1 cellular context compared by ENCODE assay signal in the genomic region with DNA sequence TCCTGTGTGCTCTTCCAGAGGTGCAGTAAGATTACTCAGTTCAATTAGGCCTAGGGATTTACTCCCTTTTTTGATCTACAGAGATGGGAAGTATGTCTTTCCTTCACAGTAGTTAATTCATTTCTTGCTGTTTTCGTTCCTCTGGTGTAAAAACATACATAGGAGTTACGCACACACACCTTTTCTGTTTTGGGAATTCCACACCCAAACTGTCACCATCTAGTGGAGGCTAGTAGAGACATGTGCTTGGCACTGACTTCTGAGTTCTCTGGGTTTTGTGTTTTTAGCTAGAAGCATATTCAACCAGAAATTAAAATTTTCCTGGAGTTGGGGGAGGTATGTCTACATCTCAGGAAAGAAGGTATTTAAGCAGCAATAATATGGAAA.
TF ChIP-seq lines count a peak whose summit lies in the region.

No MANE protein-coding gene starts in this region.

TF ChIP-seq in HepG2, 621 proteins besides CTCF, POLR2A, EP300 and RAD21 (continues in another document):
- TF ChIP-seq PRPF4 (IDR thresholded peaks at IDR 0.05; ENCODE audit: low read depth, low read length, poor library complexity, severe bottlenecking) (no peak), KDM6A (CRISPR knock-in tag; IDR thresholded peaks at IDR 0.05; ENCODE audit: low read depth) (no peak), NFRKB (IDR thresholded peaks at IDR 0.05) (no peak), SAP130 (CRISPR knock-in tag; IDR thresholded peaks at IDR 0.05; ENCODE audit: low read depth) (peak; percentile 38), NR2F2 (IDR thresholded peaks at IDR 0.05; ENCODE audit: borderline replicate concordance, low read depth) (no peak), FIP1L1 (IDR thresholded peaks at IDR 0.05; ENCODE audit: borderline replicate concordance, insufficient read depth, low read depth, low read length) (no peak), ZNF160 (CRISPR knock-in tag; IDR thresholded peaks at IDR 0.05) (no peak), KDM5A (IDR thresholded peaks at IDR 0.05; ENCODE audit: borderline replicate concordance, low read length) (no peak), ZFP36 (IDR thresholded peaks at IDR 0.05; ENCODE audit: borderline replicate concordance, low read depth, low read length, partially characterized antibody) (no peak), ZSCAN30 (CRISPR knock-in tag; IDR thresholded peaks at IDR 0.05) (no peak), ZIK1 (CRISPR knock-in tag; IDR thresholded peaks at IDR 0.05; ENCODE audit: borderline replicate concordance, low read depth) (no peak), PHF21A (CRISPR knock-in tag; IDR thresholded peaks at IDR 0.05) (0 out of 2 replicates have a peak, but pooled peaks have one; percentile 53), ETV5 (CRISPR knock-in tag; IDR thresholded peaks at IDR 0.05; ENCODE audit: borderline replicate concordance) (no peak), ZNF343 (CRISPR knock-in tag; IDR thresholded peaks at IDR 0.05) (no peak), TCF7 (IDR thresholded peaks at IDR 0.05; ENCODE audit: low read depth) (no peak), KMT2B (CRISPR knock-in tag; IDR thresholded peaks at IDR 0.05) (no peak), FOXK1 (CRISPR knock-in tag; IDR thresholded peaks at IDR 0.05; ENCODE audit: borderline replicate concordance, low read depth) (0 out of 2 replicates have a peak, but pooled peaks have one; percentile 14), ZNF33A (CRISPR knock-in tag; IDR thresholded peaks at IDR 0.05; ENCODE audit: borderline replicate concordance) (no peak), NFIB (CRISPR knock-in tag; IDR thresholded peaks at IDR 0.05; ENCODE audit: borderline replicate concordance) (no peak), TGIF2 (CRISPR knock-in tag; IDR thresholded peaks at IDR 0.05) (peak; percentile 44; the same call in 1 of the 2 replicates), SIX1 (CRISPR knock-in tag; IDR thresholded peaks at IDR 0.05; ENCODE audit: borderline replicate concordance) (no peak), ZNF207 (IDR thresholded peaks at IDR 0.05; ENCODE audit: borderline replicate concordance) (no peak), LCORL (IDR thresholded peaks at IDR 0.05) (no peak), LCORL (CRISPR knock-in tag; IDR thresholded peaks at IDR 0.05) (peak; percentile 41; the same call in 1 of the 2 replicates), PPARG (CRISPR knock-in tag; conservative IDR thresholded peaks at IDR 0.05) (no peak), ASH2L (IDR thresholded peaks at IDR 0.05; ENCODE audit: insufficient read length, low read depth, low read length) (peak; percentile 41), KDM4B (CRISPR knock-in tag; IDR thresholded peaks at IDR 0.05) (no peak)
- TF ChIP-seq, protein P1, sequence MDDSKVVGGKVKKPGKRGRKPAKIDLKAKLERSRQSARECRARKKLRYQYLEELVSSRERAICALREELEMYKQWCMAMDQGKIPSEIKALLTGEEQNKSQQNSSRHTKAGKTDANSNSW (CRISPR knock-in tag; IDR thresholded peaks at IDR 0.05; ENCODE audit: borderline replicate concordance), result no peak
- TF ChIP-seq, protein P2, sequence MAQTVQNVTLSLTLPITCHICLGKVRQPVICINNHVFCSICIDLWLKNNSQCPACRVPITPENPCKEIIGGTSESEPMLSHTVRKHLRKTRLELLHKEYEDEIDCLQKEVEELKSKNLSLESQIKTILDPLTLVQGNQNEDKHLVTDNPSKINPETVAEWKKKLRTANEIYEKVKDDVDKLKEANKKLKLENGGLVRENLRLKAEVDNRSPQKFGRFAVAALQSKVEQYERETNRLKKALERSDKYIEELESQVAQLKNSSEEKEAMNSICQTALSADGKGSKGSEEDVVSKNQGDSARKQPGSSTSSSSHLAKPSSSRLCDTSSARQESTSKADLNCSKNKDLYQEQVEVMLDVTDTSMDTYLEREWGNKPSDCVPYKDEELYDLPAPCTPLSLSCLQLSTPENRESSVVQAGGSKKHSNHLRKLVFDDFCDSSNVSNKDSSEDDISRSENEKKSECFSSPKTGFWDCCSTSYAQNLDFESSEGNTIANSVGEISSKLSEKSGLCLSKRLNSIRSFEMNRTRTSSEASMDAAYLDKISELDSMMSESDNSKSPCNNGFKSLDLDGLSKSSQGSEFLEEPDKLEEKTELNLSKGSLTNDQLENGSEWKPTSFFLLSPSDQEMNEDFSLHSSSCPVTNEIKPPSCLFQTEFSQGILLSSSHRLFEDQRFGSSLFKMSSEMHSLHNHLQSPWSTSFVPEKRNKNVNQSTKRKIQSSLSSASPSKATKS (CRISPR knock-in tag; IDR thresholded peaks at IDR 0.05), result no peak
- TF ChIP-seq, protein P3, sequence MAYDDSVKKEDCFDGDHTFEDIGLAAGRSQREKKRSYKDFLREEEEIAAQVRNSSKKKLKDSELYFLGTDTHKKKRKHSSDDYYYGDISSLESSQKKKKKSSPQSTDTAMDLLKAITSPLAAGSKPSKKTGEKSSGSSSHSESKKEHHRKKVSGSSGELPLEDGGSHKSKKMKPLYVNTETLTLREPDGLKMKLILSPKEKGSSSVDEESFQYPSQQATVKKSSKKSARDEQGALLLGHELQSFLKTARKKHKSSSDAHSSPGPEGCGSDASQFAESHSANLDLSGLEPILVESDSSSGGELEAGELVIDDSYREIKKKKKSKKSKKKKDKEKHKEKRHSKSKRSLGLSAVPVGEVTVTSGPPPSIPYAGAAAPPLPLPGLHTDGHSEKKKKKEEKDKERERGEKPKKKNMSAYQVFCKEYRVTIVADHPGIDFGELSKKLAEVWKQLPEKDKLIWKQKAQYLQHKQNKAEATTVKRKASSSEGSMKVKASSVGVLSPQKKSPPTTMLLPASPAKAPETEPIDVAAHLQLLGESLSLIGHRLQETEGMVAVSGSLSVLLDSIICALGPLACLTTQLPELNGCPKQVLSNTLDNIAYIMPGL (CRISPR knock-in tag; IDR thresholded peaks at IDR 0.05; ENCODE audit: borderline replicate concordance in 1 of 2, low read depth in 1 of 2), result peak in 1 of 2 experiments; percentile 5; a peak in 1 of 4 replicates
- TF ChIP-seq, protein P4, sequence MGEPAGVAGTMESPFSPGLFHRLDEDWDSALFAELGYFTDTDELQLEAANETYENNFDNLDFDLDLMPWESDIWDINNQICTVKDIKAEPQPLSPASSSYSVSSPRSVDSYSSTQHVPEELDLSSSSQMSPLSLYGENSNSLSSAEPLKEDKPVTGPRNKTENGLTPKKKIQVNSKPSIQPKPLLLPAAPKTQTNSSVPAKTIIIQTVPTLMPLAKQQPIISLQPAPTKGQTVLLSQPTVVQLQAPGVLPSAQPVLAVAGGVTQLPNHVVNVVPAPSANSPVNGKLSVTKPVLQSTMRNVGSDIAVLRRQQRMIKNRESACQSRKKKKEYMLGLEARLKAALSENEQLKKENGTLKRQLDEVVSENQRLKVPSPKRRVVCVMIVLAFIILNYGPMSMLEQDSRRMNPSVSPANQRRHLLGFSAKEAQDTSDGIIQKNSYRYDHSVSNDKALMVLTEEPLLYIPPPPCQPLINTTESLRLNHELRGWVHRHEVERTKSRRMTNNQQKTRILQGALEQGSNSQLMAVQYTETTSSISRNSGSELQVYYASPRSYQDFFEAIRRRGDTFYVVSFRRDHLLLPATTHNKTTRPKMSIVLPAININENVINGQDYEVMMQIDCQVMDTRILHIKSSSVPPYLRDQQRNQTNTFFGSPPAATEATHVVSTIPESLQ (CRISPR knock-in tag; conservative IDR thresholded peaks at IDR 0.05), result no peak
- TF ChIP-seq, protein P5, sequence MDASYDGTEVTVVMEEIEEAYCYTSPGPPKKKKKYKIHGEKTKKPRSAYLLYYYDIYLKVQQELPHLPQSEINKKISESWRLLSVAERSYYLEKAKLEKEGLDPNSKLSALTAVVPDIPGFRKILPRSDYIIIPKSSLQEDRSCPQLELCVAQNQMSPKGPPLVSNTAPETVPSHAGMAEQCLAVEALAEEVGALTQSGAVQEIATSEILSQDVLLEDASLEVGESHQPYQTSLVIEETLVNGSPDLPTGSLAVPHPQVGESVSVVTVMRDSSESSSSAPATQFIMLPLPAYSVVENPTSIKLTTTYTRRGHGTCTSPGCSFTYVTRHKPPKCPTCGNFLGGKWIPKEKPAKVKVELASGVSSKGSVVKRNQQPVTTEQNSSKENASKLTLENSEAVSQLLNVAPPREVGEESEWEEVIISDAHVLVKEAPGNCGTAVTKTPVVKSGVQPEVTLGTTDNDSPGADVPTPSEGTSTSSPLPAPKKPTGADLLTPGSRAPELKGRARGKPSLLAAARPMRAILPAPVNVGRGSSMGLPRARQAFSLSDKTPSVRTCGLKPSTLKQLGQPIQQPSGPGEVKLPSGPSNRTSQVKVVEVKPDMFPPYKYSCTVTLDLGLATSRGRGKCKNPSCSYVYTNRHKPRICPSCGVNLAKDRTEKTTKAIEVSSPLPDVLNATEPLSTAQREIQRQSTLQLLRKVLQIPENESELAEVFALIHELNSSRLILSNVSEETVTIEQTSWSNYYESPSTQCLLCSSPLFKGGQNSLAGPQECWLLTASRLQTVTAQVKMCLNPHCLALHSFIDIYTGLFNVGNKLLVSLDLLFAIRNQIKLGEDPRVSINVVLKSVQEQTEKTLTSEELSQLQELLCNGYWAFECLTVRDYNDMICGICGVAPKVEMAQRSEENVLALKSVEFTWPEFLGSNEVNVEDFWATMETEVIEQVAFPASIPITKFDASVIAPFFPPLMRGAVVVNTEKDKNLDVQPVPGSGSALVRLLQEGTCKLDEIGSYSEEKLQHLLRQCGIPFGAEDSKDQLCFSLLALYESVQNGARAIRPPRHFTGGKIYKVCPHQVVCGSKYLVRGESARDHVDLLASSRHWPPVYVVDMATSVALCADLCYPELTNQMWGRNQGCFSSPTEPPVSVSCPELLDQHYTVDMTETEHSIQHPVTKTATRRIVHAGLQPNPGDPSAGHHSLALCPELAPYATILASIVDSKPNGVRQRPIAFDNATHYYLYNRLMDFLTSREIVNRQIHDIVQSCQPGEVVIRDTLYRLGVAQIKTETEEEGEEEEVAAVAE (CRISPR knock-in tag; IDR thresholded peaks at IDR 0.05; ENCODE audit: borderline replicate concordance), result no peak
- TF ChIP-seq, protein P6, sequence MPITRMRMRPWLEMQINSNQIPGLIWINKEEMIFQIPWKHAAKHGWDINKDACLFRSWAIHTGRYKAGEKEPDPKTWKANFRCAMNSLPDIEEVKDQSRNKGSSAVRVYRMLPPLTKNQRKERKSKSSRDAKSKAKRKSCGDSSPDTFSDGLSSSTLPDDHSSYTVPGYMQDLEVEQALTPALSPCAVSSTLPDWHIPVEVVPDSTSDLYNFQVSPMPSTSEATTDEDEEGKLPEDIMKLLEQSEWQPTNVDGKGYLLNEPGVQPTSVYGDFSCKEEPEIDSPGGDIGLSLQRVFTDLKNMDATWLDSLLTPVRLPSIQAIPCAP (CRISPR knock-in tag; IDR thresholded peaks at IDR 0.05; ENCODE audit: low read depth), result no peak
- TF ChIP-seq, protein P7, sequence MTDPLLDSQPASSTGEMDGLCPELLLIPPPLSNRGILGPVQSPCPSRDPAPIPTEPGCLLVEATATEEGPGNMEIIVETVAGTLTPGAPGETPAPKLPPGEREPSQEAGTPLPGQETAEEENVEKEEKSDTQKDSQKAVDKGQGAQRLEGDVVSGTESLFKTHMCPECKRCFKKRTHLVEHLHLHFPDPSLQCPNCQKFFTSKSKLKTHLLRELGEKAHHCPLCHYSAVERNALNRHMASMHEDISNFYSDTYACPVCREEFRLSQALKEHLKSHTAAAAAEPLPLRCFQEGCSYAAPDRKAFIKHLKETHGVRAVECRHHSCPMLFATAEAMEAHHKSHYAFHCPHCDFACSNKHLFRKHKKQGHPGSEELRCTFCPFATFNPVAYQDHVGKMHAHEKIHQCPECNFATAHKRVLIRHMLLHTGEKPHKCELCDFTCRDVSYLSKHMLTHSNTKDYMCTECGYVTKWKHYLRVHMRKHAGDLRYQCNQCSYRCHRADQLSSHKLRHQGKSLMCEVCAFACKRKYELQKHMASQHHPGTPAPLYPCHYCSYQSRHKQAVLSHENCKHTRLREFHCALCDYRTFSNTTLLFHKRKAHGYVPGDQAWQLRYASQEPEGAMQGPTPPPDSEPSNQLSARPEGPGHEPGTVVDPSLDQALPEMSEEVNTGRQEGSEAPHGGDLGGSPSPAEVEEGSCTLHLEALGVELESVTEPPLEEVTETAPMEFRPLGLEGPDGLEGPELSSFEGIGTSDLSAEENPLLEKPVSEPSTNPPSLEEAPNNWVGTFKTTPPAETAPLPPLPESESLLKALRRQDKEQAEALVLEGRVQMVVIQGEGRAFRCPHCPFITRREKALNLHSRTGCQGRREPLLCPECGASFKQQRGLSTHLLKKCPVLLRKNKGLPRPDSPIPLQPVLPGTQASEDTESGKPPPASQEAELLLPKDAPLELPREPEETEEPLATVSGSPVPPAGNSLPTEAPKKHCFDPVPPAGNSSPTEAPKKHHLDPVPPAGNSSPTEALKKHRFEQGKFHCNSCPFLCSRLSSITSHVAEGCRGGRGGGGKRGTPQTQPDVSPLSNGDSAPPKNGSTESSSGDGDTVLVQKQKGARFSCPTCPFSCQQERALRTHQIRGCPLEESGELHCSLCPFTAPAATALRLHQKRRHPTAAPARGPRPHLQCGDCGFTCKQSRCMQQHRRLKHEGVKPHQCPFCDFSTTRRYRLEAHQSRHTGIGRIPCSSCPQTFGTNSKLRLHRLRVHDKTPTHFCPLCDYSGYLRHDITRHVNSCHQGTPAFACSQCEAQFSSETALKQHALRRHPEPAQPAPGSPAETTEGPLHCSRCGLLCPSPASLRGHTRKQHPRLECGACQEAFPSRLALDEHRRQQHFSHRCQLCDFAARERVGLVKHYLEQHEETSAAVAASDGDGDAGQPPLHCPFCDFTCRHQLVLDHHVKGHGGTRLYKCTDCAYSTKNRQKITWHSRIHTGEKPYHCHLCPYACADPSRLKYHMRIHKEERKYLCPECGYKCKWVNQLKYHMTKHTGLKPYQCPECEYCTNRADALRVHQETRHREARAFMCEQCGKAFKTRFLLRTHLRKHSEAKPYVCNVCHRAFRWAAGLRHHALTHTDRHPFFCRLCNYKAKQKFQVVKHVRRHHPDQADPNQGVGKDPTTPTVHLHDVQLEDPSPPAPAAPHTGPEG (CRISPR knock-in tag; IDR thresholded peaks at IDR 0.05), result no peak
- TF ChIP-seq, protein P8, sequence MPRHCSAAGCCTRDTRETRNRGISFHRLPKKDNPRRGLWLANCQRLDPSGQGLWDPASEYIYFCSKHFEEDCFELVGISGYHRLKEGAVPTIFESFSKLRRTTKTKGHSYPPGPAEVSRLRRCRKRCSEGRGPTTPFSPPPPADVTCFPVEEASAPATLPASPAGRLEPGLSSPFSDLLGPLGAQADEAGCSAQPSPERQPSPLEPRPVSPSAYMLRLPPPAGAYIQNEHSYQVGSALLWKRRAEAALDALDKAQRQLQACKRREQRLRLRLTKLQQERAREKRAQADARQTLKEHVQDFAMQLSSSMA (CRISPR knock-in tag; IDR thresholded peaks at IDR 0.05), result no peak
- TF ChIP-seq, protein P9, sequence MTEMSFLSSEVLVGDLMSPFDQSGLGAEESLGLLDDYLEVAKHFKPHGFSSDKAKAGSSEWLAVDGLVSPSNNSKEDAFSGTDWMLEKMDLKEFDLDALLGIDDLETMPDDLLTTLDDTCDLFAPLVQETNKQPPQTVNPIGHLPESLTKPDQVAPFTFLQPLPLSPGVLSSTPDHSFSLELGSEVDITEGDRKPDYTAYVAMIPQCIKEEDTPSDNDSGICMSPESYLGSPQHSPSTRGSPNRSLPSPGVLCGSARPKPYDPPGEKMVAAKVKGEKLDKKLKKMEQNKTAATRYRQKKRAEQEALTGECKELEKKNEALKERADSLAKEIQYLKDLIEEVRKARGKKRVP (CRISPR knock-in tag; IDR thresholded peaks at IDR 0.05), result no peak
- TF ChIP-seq, protein P10, sequence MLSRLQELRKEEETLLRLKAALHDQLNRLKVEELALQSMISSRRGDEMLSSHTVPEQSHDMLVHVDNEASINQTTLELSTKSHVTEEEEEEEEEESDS (CRISPR knock-in tag; IDR thresholded peaks at IDR 0.05; ENCODE audit: borderline replicate concordance), result no peak
- TF ChIP-seq, protein P11, sequence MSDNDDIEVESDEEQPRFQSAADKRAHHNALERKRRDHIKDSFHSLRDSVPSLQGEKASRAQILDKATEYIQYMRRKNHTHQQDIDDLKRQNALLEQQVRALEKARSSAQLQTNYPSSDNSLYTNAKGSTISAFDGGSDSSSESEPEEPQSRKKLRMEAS (IDR thresholded peaks at IDR 0.05), result 0 out of 2 replicates have a peak, but pooled peaks have one; percentile 17
